11 cellular contexts compared by ENCODE assay signal in genomic region chr5:115770466-115770865, GRCh38. TPM values are rescaled to one million over a fixed set of nuclear protein-coding genes. Genes with fewer than 3 reads are reported as not detected.
DNase-seq lines count a peak whose midpoint lies in the region; ATAC-seq, FAIRE-seq and TF ChIP-seq lines count a peak whose summit lies in the region.
"Had no signal": no experiment of that assay in that cellular context is flagged by ENCODE, and none has a peak within 500 bp of the region (broad histone marks: within the 10 kb centered on the region; RNA-seq: fewer than 3 reads in every experiment).

No MANE protein-coding gene starts in this region.

- H3K4me2 ChIP-seq in GM12878 (ENCODE audit: control insufficient read depth, insufficient read depth), result no peak overlapping the region
- H3K4me2 ChIP-seq in neuronal stem cell (ENCODE audit: insufficient read depth, low read length, poor library complexity, severe bottlenecking), result no peak overlapping the region

- no peak overlapping the region for H3K18ac ChIP-seq in neuronal stem cell (ENCODE audit: low read length)

- WGBS in GM12878 (ENCODE audit: insufficient coverage, insufficient replicate concordance, low lambda C conversion rate, missing lambda C conversion rate), result 59% methylated on average over 11 of the region's 11 CpGs
- WGBS in neuronal stem cell (ENCODE audit: extremely low coverage in 2 of 2, insufficient read length in 2 of 2, insufficient replicate concordance in 1 of 2), 2 donors, result no CpG with 5 or more reads among the region's 11 CpGs

- TF ChIP-seq EP300 in GM12878 (IDR thresholded peaks at IDR 0.05; ENCODE audit: borderline replicate concordance in 1 of 2, control insufficient read depth in 1 of 2, low read depth in 2 of 2, low read length in 2 of 2), result no peak

- no peak overlapping the region for H2BK5ac ChIP-seq in neuronal stem cell (ENCODE audit: low read length)

- peak; percentile 35 to 56 (median 44); a peak in 4 of 6 replicates for TF ChIP-seq CTCF in GM12878 (IDR thresholded peaks at IDR 0.05 in 2 of 3, conservative IDR thresholded peaks at IDR 0.05 in 1 of 3; ENCODE audit: control insufficient read depth in 2 of 3, extremely low read depth in 1 of 3, insufficient read depth in 1 of 3, low read depth in 3 of 3, low read length in 3 of 3)

- no peak overlapping the region for H2AK5ac ChIP-seq in neuronal stem cell (ENCODE audit: low read depth, low read length)

- H3K27me3 ChIP-seq in GM12878 (replicated peaks in 1 of 2; ENCODE audit: control insufficient read depth in 2 of 2, insufficient read depth in 2 of 2, low read length in 1 of 2), result no peaks in the 10 kb centered on the region
- no peaks in the 10 kb centered on the region for H3K27me3 ChIP-seq in neuronal stem cell (ENCODE audit: control insufficient read depth in 3 of 3, insufficient read depth in 3 of 3, low read depth in 1 of 3, low read length in 3 of 3)

- H3K4me3 ChIP-seq in GM12878, result no peak overlapping the region
- no peak overlapping the region for H3K4me3 ChIP-seq in neuronal stem cell (ENCODE audit: low read length in 2 of 2)

- in situ Hi-C loops in GM12878 (cut with MboI), result no loop called here

- H3K9me3 ChIP-seq in GM12878 (replicated peaks; ENCODE audit: control insufficient read depth, insufficient read depth, low read length) (no peaks in the 10 kb centered on the region), neuronal stem cell (replicated peaks in 1 of 2; ENCODE audit: control insufficient read depth in 2 of 2, insufficient read depth in 1 of 2, low read depth in 1 of 2, low read length in 2 of 2) (no peaks in the 10 kb centered on the region)

- no peak overlapping the region for H2BK120ac ChIP-seq in neuronal stem cell (ENCODE audit: low read depth, low read length)

- TF ChIP-seq POLR2A in GM12878 (IDR thresholded peaks at IDR 0.05; ENCODE audit: low read depth, low read length), result no peak

- no peak overlapping the region for H2BK12ac ChIP-seq in neuronal stem cell (ENCODE audit: low read length)

- POLR2A ChIA-PET in GM12878 (lab: Charles Lee), result no interaction called here

- H2AFZ ChIP-seq in GM12878 (ENCODE audit: control insufficient read depth, low read depth, low read length) (no peak overlapping the region), neuronal stem cell (ENCODE audit: low read length) (no peak overlapping the region)

- no peak overlapping the region for H2BK15ac ChIP-seq in neuronal stem cell (ENCODE audit: low read length)

- H3K4ac ChIP-seq in neuronal stem cell (ENCODE audit: low read length), result no peak overlapping the region

- H3K4me1 ChIP-seq in GM12878 (ENCODE audit: control insufficient read depth, insufficient read depth, low read length) (no peaks in the 10 kb centered on the region), neuronal stem cell (ENCODE audit: control insufficient read depth in 2 of 2, insufficient read depth in 1 of 2, low read depth in 1 of 2, low read length in 2 of 2) (no peaks in the 10 kb centered on the region)

- no peaks in the 10 kb centered on the region for H3K79me2 ChIP-seq in GM12878 (ENCODE audit: control insufficient read depth, insufficient read depth, low read length)

- H3K23ac ChIP-seq in neuronal stem cell (ENCODE audit: low read depth, low read length, poor library complexity), result no peak overlapping the region

- no TSS peak for BruUV-seq in GM12878 (replicated peaks; lab: Mats Ljungman, UMichigan)

- H3K9ac ChIP-seq in GM12878 (ENCODE audit: control insufficient read depth, insufficient read depth, low read length) (no peak overlapping the region), neuronal stem cell (ENCODE audit: low read depth, low read length, poor library complexity) (no peak overlapping the region)

- SMC1A ChIA-PET in GM12878 (lab: Charles Lee; ENCODE audit: uncharacterized antibody, unreplicated experiment), result no interaction called here

- 0 out of 2 replicates have a peak, but pooled peaks have one; percentile 15 for TF ChIP-seq RAD21 in GM12878 (IDR thresholded peaks at IDR 0.05; ENCODE audit: insufficient read depth, low read depth, low read length)

- H3K36me3 ChIP-seq in GM12878 (ENCODE audit: control insufficient read depth in 2 of 2, insufficient read depth in 2 of 2, low read length in 1 of 2) (no peaks in the 10 kb centered on the region), neuronal stem cell (replicated peaks in 1 of 2; ENCODE audit: control insufficient read depth in 2 of 2, insufficient read depth in 2 of 2, low read length in 2 of 2) (no peaks in the 10 kb centered on the region)

- no peak overlapping the region for H4K91ac ChIP-seq in neuronal stem cell (ENCODE audit: low read depth, low read length, poor library complexity)

- CTCF ChIA-PET in GM12878 (lab: Yijun Ruan, JAX), result no interaction called here

- H3K27ac ChIP-seq in GM12878 (ENCODE audit: control insufficient read depth, insufficient read depth) (no peak overlapping the region), neuronal stem cell (replicated peaks; ENCODE audit: low read length) (no peak overlapping the region)

- no peak overlapping the region for H3K14ac ChIP-seq in neuronal stem cell (ENCODE audit: low read length)

- intact Hi-C loops in GM12878 (cut with micrococcal nuclease; ENCODE audit: unreplicated experiment), result no loop called here

- RAD21 ChIA-PET in GM12878 (lab: Charles Lee; ENCODE audit: unreplicated experiment), result no interaction called here

- peak; percentile 39 for DNase-seq in activated CD4-positive, alpha-beta T cell treated with anti-CD3 and anti-CD28 coated beads for 48 hours
- no peak for DNase-seq in activated CD4-positive, alpha-beta T cell treated with anti-CD3 and anti-CD28 coated beads, Interleukin-2, amount 50 U/mL, for 1 hour
- DNase-seq in HT-29 (ENCODE audit: low spot score) (peak; percentile 33), GM12878 (ENCODE audit: low read depth, low spot score) (no peak), neuronal stem cell (ENCODE audit: low spot score) (peak; percentile 11), NCI-H2196 treated with DMSO at 0.1 percent for 48 hours (lab: John Stamatoyannopoulos, UW; ENCODE audit: unreplicated experiment) (no peak)
- no peak for DNase-seq in stimulated activated naive CD4-positive, alpha-beta T cell treated with Interleukin-2 at 50 U/mL for 16 hours (lab: John Stamatoyannopoulos, UW)
- DNase-seq: C1 segment of cervical spinal cord, naive B cell, NCI-H1930 had no signal

- no peak for FAIRE-seq in GM12878 (lab: Jason Lieb, UNC)

- no peaks in the 10 kb centered on the region for H3K79me1 ChIP-seq in neuronal stem cell (ENCODE audit: low read depth, low read length)

- no peak overlapping the region for H4K8ac ChIP-seq in neuronal stem cell (ENCODE audit: low read depth, low read length)

- peak; percentile 73 for ATAC-seq in GM12878
- no peak for ATAC-seq in GM18868 (IDR thresholded peaks at IDR 0.05; ENCODE audit: unreplicated experiment)

- H4K20me1 ChIP-seq in GM12878 (ENCODE audit: control insufficient read depth, insufficient read depth), result no peaks in the 10 kb centered on the region

TF ChIP-seq in GM12878, 131 proteins besides CTCF, POLR2A, EP300 and RAD21:
- TF ChIP-seq SMC3 (IDR thresholded peaks at IDR 0.05; ENCODE audit: borderline replicate concordance, low read length) (0 out of 2 replicates have a peak, but pooled peaks have one; percentile 15), ATF3 (IDR thresholded peaks at IDR 0.05; ENCODE audit: borderline replicate concordance, extremely low read depth, low read depth, low read length) (no peak)

RNA-seq across cellular contexts. Expression of gene CDO1, which starts 46.0 kb away (rescaled TPM):
- not detected in 2 replicates for total RNA-seq in HT-29 (2014; rRNA removed; shearing (Covaris generic))
- not detected in 2 replicates for total RNA-seq in GM12878 (2013; cell fraction: nucleolus; rRNA removed)
- total RNA-seq in GM12878 (2014; rRNA removed), result not detected in 2 replicates
- not detected in 2 replicates for total RNA-seq in GM12878 (2014; rRNA removed; fragmentation: Illumina TruSeq; extraction: Trizol)
- total RNA-seq in GM12878 (2021), result not detected in 2 replicates
- not detected for polyA plus RNA-seq in GM12878 (2011; ENCODE audit: low read depth)
- not detected in 2 replicates for polyA plus RNA-seq in GM12878 (2011; rRNA removed)
- not detected in 2 replicates for polyA plus RNA-seq in GM12878 (2011; cell fraction: cytosol; rRNA removed)
- polyA plus RNA-seq in GM12878 (2011; cell fraction: nucleus; rRNA removed), result 0.18 TPM in 1 of 2 replicates, not detected in the other
- polyA plus RNA-seq in GM12878 (2012), result not detected in 2 replicates
- polyA plus RNA-seq in GM12878 (2014; fragmentation: Illumina TruSeq; extraction: Trizol), result not detected in 2 replicates
- polyA plus RNA-seq in GM12878 (2014; fragmentation: Nextera tagmentation; extraction: Ambion mirVana), result under 1 TPM in 1 of 2 experiments, not detected in 1; 0.05 TPM
- polyA plus RNA-seq in GM12878 (2014; rRNA removed), result not detected in 2 replicates
- polyA plus RNA-seq in GM12878 (2016; fragmentation: Nextera tagmentation; extraction: Ambion mirVana), result not detected
- not detected in 2 replicates for polyA minus RNA-seq in GM12878 (2011; rRNA and poly(A)+ RNA removed)
- not detected in 2 replicates for polyA minus RNA-seq in GM12878 (2011; cell fraction: cytosol; rRNA and poly(A)+ RNA removed)
- not detected in 2 replicates for polyA minus RNA-seq in GM12878 (2011; cell fraction: nucleus; rRNA and poly(A)+ RNA removed)
- 16.9 TPM for polyA plus RNA-seq in neuronal stem cell (2013, experiment 1 of 2)
- 19.1 TPM for polyA plus RNA-seq in neuronal stem cell (2013, experiment 2 of 2)

Comparison
In these comparisons a context has a peak if more than half of its experiments do, and no peak if none do; other contexts are left out.
1. DNase-seq: peak in activated CD4-positive, alpha-beta T cell treated with anti-CD3 and anti-CD28 coated beads for 48 hours (single experiment), HT-29 (single experiment) and neuronal stem cell (single experiment); none in activated CD4-positive, alpha-beta T cell treated with anti-CD3 and anti-CD28 coated beads, Interleukin-2, amount 50 U/mL, for 1 hour (single experiment), GM12878 (single experiment), NCI-H2196 treated with DMSO at 0.1 percent for 48 hours (single experiment) and stimulated activated naive CD4-positive, alpha-beta T cell treated with Interleukin-2 at 50 U/mL for 16 hours (single experiment).